ENCODE assay signal across 8 cellular contexts in genomic region chr19:6736917-6737283, GRCh38. TPM values are rescaled to one million over a fixed set of nuclear protein-coding genes. Genes with fewer than 3 reads are reported as not detected.
DNase-seq lines count a peak whose midpoint lies in the region; ATAC-seq lines count a peak whose summit lies in the region.

No MANE protein-coding gene starts in this region.

- H3K27ac ChIP-seq in HUES6 (ENCODE audit: low read depth, low read length): peak overlapping the region; percentile 99
- no peak overlapping the region for H3K27ac ChIP-seq in iPS DF 6.9 (ENCODE audit: low read length)

- no peak for DNase-seq in activated CD8-positive, alpha-beta T cell treated with anti-CD3 and anti-CD28 coated beads, Interleukin-2, amount 10 ng/mL, durations not matched to agents 7 days and 5 days
- no peak for DNase-seq in iPS DF 6.9 (ENCODE audit: low read depth, low spot score)
- peak; percentile 31 for DNase-seq in stimulated activated naive B cell treated with anti-CD40 and anti-IgM and Interleukin-4, amounts not matched to agents 10 μg/mL and 1 μg/mL and 100 μg/mL, for 72 hours

- CTCF ChIA-PET in activated CD8-positive, alpha-beta T cell treated with anti-CD3 and anti-CD28 coated beads, Interleukin-2, amount 10 ng/mL, durations not matched to agents 7 days and 5 days (lab: Charles Lee): interaction anchor here (0.8 to 4.0 kb wide), 31 partner anchors 9 to 227 kb away, joined by 3 to 130 read pairs (median 6); partner anchors contain the start of genes SH2D3A, TNFSF14 and VAV1

- H3K9me3 Mint-ChIP-seq in activated CD8-positive, alpha-beta T cell treated with anti-CD3 and anti-CD28 coated beads, Interleukin-2, amount 10 ng/mL, durations not matched to agents 7 days and 5 days (ENCODE audit: insufficient read depth): no peaks in the 10 kb centered on the region
- no peaks in the 10 kb centered on the region for H3K9me3 Mint-ChIP-seq in stimulated activated naive B cell treated with anti-CD40 and anti-IgM and Interleukin-4, amounts not matched to agents 10 μg/mL and 1 μg/mL and 100 μg/mL, for 72 hours

- H3K4me3 Mint-ChIP-seq in activated CD8-positive, alpha-beta T cell treated with anti-CD3 and anti-CD28 coated beads, Interleukin-2, amount 10 ng/mL, durations not matched to agents 7 days and 5 days: peak overlapping the region; percentile 98
- H3K4me3 Mint-ChIP-seq in stimulated activated naive B cell treated with anti-CD40 and anti-IgM and Interleukin-4, amounts not matched to agents 10 μg/mL and 1 μg/mL and 100 μg/mL, for 72 hours: peak overlapping the region; percentile 89 to 90

- ATAC-seq in activated CD8-positive, alpha-beta T cell treated with anti-CD3 and anti-CD28 coated beads, Interleukin-2, amount 10 ng/mL, durations not matched to agents 7 days and 5 days: peak; percentile 9
- ATAC-seq in stimulated activated naive B cell treated with anti-CD40 and anti-IgM and Interleukin-4, amounts not matched to agents 10 μg/mL and 1 μg/mL and 100 μg/mL, for 72 hours (replicated peaks): no peak
- ATAC-seq in HG03175 (IDR thresholded peaks at IDR 0.05; ENCODE audit: unreplicated experiment) (no peak), HG03342 (IDR thresholded peaks at IDR 0.05; ENCODE audit: unreplicated experiment) (no peak), HG03442 (IDR thresholded peaks at IDR 0.05; ENCODE audit: unreplicated experiment) (no peak), GM21717 (IDR thresholded peaks at IDR 0.05; ENCODE audit: unreplicated experiment) (no peak)

- POLR2A ChIA-PET in activated CD8-positive, alpha-beta T cell treated with anti-CD3 and anti-CD28 coated beads, Interleukin-2, amount 10 ng/mL, durations not matched to agents 7 days and 5 days (lab: Charles Lee): interaction anchor here (0.6 to 3.6 kb wide), 6 partner anchors 36 to 220 kb away, joined by 3 to 20 read pairs (median 6); partner anchors contain the start of genes TNFSF14 and VAV1

- H3K36me3 ChIP-seq in HUES6 (ENCODE audit: control insufficient read depth, insufficient read depth, low read length) (peaks cover 21% of the 10 kb centered on the region), iPS DF 6.9 (ENCODE audit: control insufficient read depth, insufficient read depth, low read length) (peaks cover 2% of the 10 kb centered on the region)

- H3K4me1 ChIP-seq in HUES6 (ENCODE audit: control insufficient read depth, insufficient read depth, low read length) (peaks cover 36% of the 10 kb centered on the region), iPS DF 6.9 (ENCODE audit: control insufficient read depth, insufficient read depth, low read length) (peaks cover 6% of the 10 kb centered on the region; the same call in 1 of the 2 replicates)

- no CpG with 5 or more reads among the region's 16 CpGs for WGBS in iPS DF 6.9 (ENCODE audit: insufficient coverage, insufficient read length)

- peak overlapping the region; percentile 100 for H3K27ac Mint-ChIP-seq in activated CD8-positive, alpha-beta T cell treated with anti-CD3 and anti-CD28 coated beads, Interleukin-2, amount 10 ng/mL, durations not matched to agents 7 days and 5 days
- H3K27ac Mint-ChIP-seq in stimulated activated naive B cell treated with anti-CD40 and anti-IgM and Interleukin-4, amounts not matched to agents 10 μg/mL and 1 μg/mL and 100 μg/mL, for 72 hours: peak overlapping the region; percentile 98

- H3K4me3 ChIP-seq in HUES6 (ENCODE audit: low read depth, low read length): peak overlapping the region; percentile 87
- peak overlapping the region; percentile 67 for H3K4me3 ChIP-seq in iPS DF 6.9 (ENCODE audit: low read length)

- peak overlapping the region; percentile 91 for H3K9ac ChIP-seq in HUES6 (ENCODE audit: low read length)

- H3K4me1 Mint-ChIP-seq in activated CD8-positive, alpha-beta T cell treated with anti-CD3 and anti-CD28 coated beads, Interleukin-2, amount 10 ng/mL, durations not matched to agents 7 days and 5 days (ENCODE audit: low read depth): peaks cover 41% of the 10 kb centered on the region
- peaks cover 30 to 47% of the 10 kb centered on the region in 2 donors for H3K4me1 Mint-ChIP-seq in stimulated activated naive B cell treated with anti-CD40 and anti-IgM and Interleukin-4, amounts not matched to agents 10 μg/mL and 1 μg/mL and 100 μg/mL, for 72 hours

- no peaks in the 10 kb centered on the region for H3K9me3 ChIP-seq in HUES6 (ENCODE audit: control insufficient read depth, insufficient read depth, low read depth, low read length)
- H3K9me3 ChIP-seq in iPS DF 6.9 (ENCODE audit: control insufficient read depth, insufficient read depth, low read length): no peaks in the 10 kb centered on the region

- H3K27me3 Mint-ChIP-seq in activated CD8-positive, alpha-beta T cell treated with anti-CD3 and anti-CD28 coated beads, Interleukin-2, amount 10 ng/mL, durations not matched to agents 7 days and 5 days (ENCODE audit: low read depth): no peaks in the 10 kb centered on the region
- H3K27me3 Mint-ChIP-seq in stimulated activated naive B cell treated with anti-CD40 and anti-IgM and Interleukin-4, amounts not matched to agents 10 μg/mL and 1 μg/mL and 100 μg/mL, for 72 hours: no peaks in the 10 kb centered on the region

- H3K36me3 Mint-ChIP-seq in activated CD8-positive, alpha-beta T cell treated with anti-CD3 and anti-CD28 coated beads, Interleukin-2, amount 10 ng/mL, durations not matched to agents 7 days and 5 days (ENCODE audit: low read depth): peaks cover 28% of the 10 kb centered on the region
- peaks cover 15 to 31% of the 10 kb centered on the region in 2 donors for H3K36me3 Mint-ChIP-seq in stimulated activated naive B cell treated with anti-CD40 and anti-IgM and Interleukin-4, amounts not matched to agents 10 μg/mL and 1 μg/mL and 100 μg/mL, for 72 hours

- H3K27me3 ChIP-seq in HUES6 (ENCODE audit: control insufficient read depth, insufficient read depth, low read length): no peaks in the 10 kb centered on the region
- H3K27me3 ChIP-seq in iPS DF 6.9 (ENCODE audit: control insufficient read depth, insufficient read depth, low read length): no peaks in the 10 kb centered on the region

RNA-seq across cellular contexts. Expression of gene GPR108, which starts 0.5 kb away (rescaled TPM):
- total RNA-seq in activated CD8-positive, alpha-beta T cell treated with anti-CD3 and anti-CD28 coated beads, Interleukin-2, amount 10 ng/mL, durations not matched to agents 7 days and 5 days: 10 to 100 TPM; 76.7 to 85.6 TPM

RNA-seq across cellular contexts. Expression of gene TRIP10, which starts 2.6 kb away (rescaled TPM):
- total RNA-seq in activated CD8-positive, alpha-beta T cell treated with anti-CD3 and anti-CD28 coated beads, Interleukin-2, amount 10 ng/mL, durations not matched to agents 7 days and 5 days: 10 to 100 TPM; 13.9 to 15.2 TPM

RNA-seq across cellular contexts. Expression of gene C3, which starts 16.4 kb away (rescaled TPM):
- 1 to 10 TPM in 1 of 2 experiments, under 1 TPM in 1; 0.52 to 1.2 TPM for total RNA-seq in activated CD8-positive, alpha-beta T cell treated with anti-CD3 and anti-CD28 coated beads, Interleukin-2, amount 10 ng/mL, durations not matched to agents 7 days and 5 days

RNA-seq across cellular contexts. Expression of gene SH2D3A, which starts 30.3 kb away (rescaled TPM):
- total RNA-seq in activated CD8-positive, alpha-beta T cell treated with anti-CD3 and anti-CD28 coated beads, Interleukin-2, amount 10 ng/mL, durations not matched to agents 7 days and 5 days: 10 to 100 TPM; 28.2 to 28.5 TPM

RNA-seq across cellular contexts. Expression of gene VAV1, which starts 35.6 kb away (rescaled TPM):
- total RNA-seq in activated CD8-positive, alpha-beta T cell treated with anti-CD3 and anti-CD28 coated beads, Interleukin-2, amount 10 ng/mL, durations not matched to agents 7 days and 5 days: 100 to 1,000 TPM; 122 to 125 TPM
